ENCODE assay signal across 17 cellular contexts in genomic region chr20:21509079-21509596, GRCh38. TPM values are rescaled to one million over a fixed set of nuclear protein-coding genes. Genes with fewer than 3 reads are reported as not detected.
DNase-seq lines count a peak whose midpoint lies in the region; ATAC-seq and TF ChIP-seq lines count a peak whose summit lies in the region.
"Had no signal": no experiment of that assay in that cellular context is flagged by ENCODE, and none has a peak within 500 bp of the region (broad histone marks: within the 10 kb centered on the region; RNA-seq: fewer than 3 reads in every experiment).

No MANE protein-coding gene starts in this region.

- no peaks in the 10 kb centered on the region for H3K4me1 ChIP-seq in foreskin keratinocyte

- H3K4me3 Mint-ChIP-seq in activated T-cell treated with anti-CD3 and anti-CD28 coated beads, Interleukin-2, amount 50 U/mL, for 4 hours: peak overlapping the region; percentile 47
- H3K4me3 Mint-ChIP-seq in T-helper 17 cell: peak overlapping the region; percentile 85
- peak overlapping the region; percentile 55 for H3K4me3 Mint-ChIP-seq in stimulated activated effector memory CD8-positive, alpha-beta T cell treated with anti-CD3 and anti-CD28 coated beads, Interleukin-12 subunit alpha, Interleukin-12 subunit beta, amount 100 ng/mL, for 72 hours

- ATAC-seq in activated T-cell treated with anti-CD3 and anti-CD28 coated beads, Interleukin-2, amount 50 U/mL, for 4 hours: no peak
- ATAC-seq in T-helper 17 cell (no peak), left cardiac atrium (no peak), HG03520 (IDR thresholded peaks at IDR 0.05; ENCODE audit: unreplicated experiment) (no peak), foreskin keratinocyte (no peak)
- ATAC-seq in stimulated activated effector memory CD8-positive, alpha-beta T cell treated with anti-CD3 and anti-CD28 coated beads, Interleukin-12 subunit alpha, Interleukin-12 subunit beta, amount 100 ng/mL, for 72 hours: no peak
- ATAC-seq: activated CD4-positive, CD25-positive, alpha-beta regulatory T cell treated with anti-CD3 and anti-CD28 coated beads, Interleukin-2, amount 50 U/mL, for 24 hours; esophagus mucosa had no signal

- no peak for TF ChIP-seq CTCF in foreskin keratinocyte (conservative IDR thresholded peaks at IDR 0.05)

- peaks cover 68% of the 10 kb centered on the region for H3K27me3 Mint-ChIP-seq in activated T-cell treated with anti-CD3 and anti-CD28 coated beads, Interleukin-2, amount 50 U/mL, for 4 hours (ENCODE audit: low read depth)
- peaks cover 67% of the 10 kb centered on the region for H3K27me3 Mint-ChIP-seq in T-helper 17 cell

- H3K27ac ChIP-seq in layer of hippocampus (ENCODE audit: low read depth, low read length) (peak overlapping the region; percentile 81), foreskin keratinocyte (no peak overlapping the region)
- H3K27ac ChIP-seq: ascending aorta, vagina had no signal

- H3K27me3 ChIP-seq in layer of hippocampus (ENCODE audit: control insufficient read depth, insufficient read depth, low read length) (peaks cover 12% of the 10 kb centered on the region), foreskin keratinocyte (peaks cover 98% of the 10 kb centered on the region)

- peaks cover 41% of the 10 kb centered on the region for H3K4me1 Mint-ChIP-seq in activated T-cell treated with anti-CD3 and anti-CD28 coated beads, Interleukin-2, amount 50 U/mL, for 4 hours (ENCODE audit: low read depth)
- H3K4me1 Mint-ChIP-seq in T-helper 17 cell: peaks cover 23% of the 10 kb centered on the region
- peaks cover 26% of the 10 kb centered on the region for H3K4me1 Mint-ChIP-seq in stimulated activated effector memory CD8-positive, alpha-beta T cell treated with anti-CD3 and anti-CD28 coated beads, Interleukin-12 subunit alpha, Interleukin-12 subunit beta, amount 100 ng/mL, for 72 hours

- intact Hi-C loops in left cardiac atrium (cut with DNase I): loop anchor here in 1 of 2 donors (5.0 kb wide), 1 partner anchor 652 kb away; no protein-coding TSS in a partner anchor

- no peaks in the 10 kb centered on the region for H3K9me3 Mint-ChIP-seq in activated T-cell treated with anti-CD3 and anti-CD28 coated beads, Interleukin-2, amount 50 U/mL, for 4 hours
- no peaks in the 10 kb centered on the region for H3K9me3 Mint-ChIP-seq in stimulated activated effector memory CD8-positive, alpha-beta T cell treated with anti-CD3 and anti-CD28 coated beads, Interleukin-12 subunit alpha, Interleukin-12 subunit beta, amount 100 ng/mL, for 72 hours

- H3K27ac Mint-ChIP-seq in T-helper 17 cell: no peak overlapping the region
- H3K27ac Mint-ChIP-seq in stimulated activated effector memory CD8-positive, alpha-beta T cell treated with anti-CD3 and anti-CD28 coated beads, Interleukin-12 subunit alpha, Interleukin-12 subunit beta, amount 100 ng/mL, for 72 hours: no peak overlapping the region

- H3K36me3 Mint-ChIP-seq in activated T-cell treated with anti-CD3 and anti-CD28 coated beads, Interleukin-2, amount 50 U/mL, for 4 hours (ENCODE audit: insufficient read depth): no peaks in the 10 kb centered on the region
- no peaks in the 10 kb centered on the region for H3K36me3 Mint-ChIP-seq in T-helper 17 cell (ENCODE audit: low read depth)
- peaks cover 5% of the 10 kb centered on the region for H3K36me3 Mint-ChIP-seq in stimulated activated effector memory CD8-positive, alpha-beta T cell treated with anti-CD3 and anti-CD28 coated beads, Interleukin-12 subunit alpha, Interleukin-12 subunit beta, amount 100 ng/mL, for 72 hours

- no peaks in the 10 kb centered on the region for H3K9me3 ChIP-seq in T-helper 17 cell (ENCODE audit: control insufficient read depth, low read length, poor library complexity, severe bottlenecking)
- H3K9me3 ChIP-seq: ascending aorta, vagina had no signal

- DNase-seq in activated T-cell treated with anti-CD3 and anti-CD28 coated beads, Interleukin-2, amount 50 U/mL, for 4 hours: no peak
- no peak for DNase-seq in activated T-cell treated with anti-CD3 and anti-CD28 coated beads for 4 hours
- DNase-seq in T-helper 17 cell: no peak
- no peak for DNase-seq in stimulated activated effector memory CD8-positive, alpha-beta T cell treated with anti-CD3 and anti-CD28 coated beads, Interleukin-12 subunit alpha, Interleukin-12 subunit beta, amount 100 ng/mL, for 72 hours (ENCODE audit: low spot score in 2 of 2)
- no peak for DNase-seq in left cardiac atrium
- no peak for DNase-seq in foreskin keratinocyte
- DNase-seq: dermis blood vessel endothelial cell; GDM1; stimulated activated naive CD4-positive, alpha-beta T cell treated with Interleukin-2 at 50 U/mL for 16 hours had no signal

RNA-seq across cellular contexts. Expression of gene NKX2-2, which starts 4.7 kb away (rescaled TPM):
- total RNA-seq in activated T-cell treated with anti-CD3 and anti-CD28 coated beads, Interleukin-2, amount 50 U/mL, for 4 hours: not detected
- not detected for total RNA-seq in T-helper 17 cell
- total RNA-seq in left cardiac atrium: not detected
- not detected in 2 replicates for total RNA-seq in foreskin keratinocyte
- not detected in 2 replicates for polyA plus RNA-seq in foreskin keratinocyte
- total RNA-seq: ascending aorta, dermis blood vessel endothelial cell, esophagus mucosa, kidney epithelial cell, vagina had no signal
- polyA plus RNA-seq: AG04450 had no signal
